Comparison of ENCODE assay signal across 8 cellular contexts in genomic region chr6:41942045-41942851, GRCh38. TPM values are rescaled to one million over a fixed set of nuclear protein-coding genes. Genes with fewer than 3 reads are reported as not detected.
DNase-seq lines count a peak whose midpoint lies in the region; FAIRE-seq and TF ChIP-seq lines count a peak whose summit lies in the region.

No MANE protein-coding gene starts in this region.

- peak overlapping the region; percentile 87 for H3K27ac Mint-ChIP-seq in activated CD4-positive, alpha-beta T cell treated with anti-CD3 and anti-CD28 coated beads, Interleukin-2, amount 10 ng/mL, durations not matched to agents 7 days and 5 days
- peak overlapping the region; percentile 80 to 91 (median 87) for H3K27ac Mint-ChIP-seq in nephron

- H3K27me3 Mint-ChIP-seq in activated CD4-positive, alpha-beta T cell treated with anti-CD3 and anti-CD28 coated beads, Interleukin-2, amount 10 ng/mL, durations not matched to agents 7 days and 5 days, result no peaks in the 10 kb centered on the region
- H3K27me3 Mint-ChIP-seq in nephron (ENCODE audit: low read depth), result no peaks in the 10 kb centered on the region

- peaks cover 44% of the 10 kb centered on the region for H3K4me1 Mint-ChIP-seq in activated CD4-positive, alpha-beta T cell treated with anti-CD3 and anti-CD28 coated beads, Interleukin-2, amount 10 ng/mL, durations not matched to agents 7 days and 5 days
- peaks cover 38% of the 10 kb centered on the region for H3K4me1 Mint-ChIP-seq in nephron

- peaks cover 40% of the 10 kb centered on the region for H3K36me3 Mint-ChIP-seq in activated CD4-positive, alpha-beta T cell treated with anti-CD3 and anti-CD28 coated beads, Interleukin-2, amount 10 ng/mL, durations not matched to agents 7 days and 5 days (ENCODE audit: low read depth)
- no peaks in the 10 kb centered on the region for H3K36me3 Mint-ChIP-seq in nephron (ENCODE audit: low read depth)

- FAIRE-seq in RCC 7860 (lab: Jason Lieb, UNC), result peak; percentile 24

- H3K9me3 Mint-ChIP-seq in activated CD4-positive, alpha-beta T cell treated with anti-CD3 and anti-CD28 coated beads, Interleukin-2, amount 10 ng/mL, durations not matched to agents 7 days and 5 days, result no peaks in the 10 kb centered on the region
- H3K9me3 Mint-ChIP-seq in nephron, result no peaks in the 10 kb centered on the region

- POLR2A ChIA-PET in activated CD4-positive, alpha-beta T cell treated with anti-CD3 and anti-CD28 coated beads, Interleukin-2, amount 10 ng/mL, durations not matched to agents 7 days and 5 days (lab: Charles Lee), result interaction anchor here (1.0 to 1.1 kb wide), 2 partner anchors 68 to 98 kb away, joined by 3 to 4 read pairs; no protein-coding TSS in a partner anchor

- DNase-seq in activated CD4-positive, alpha-beta T cell treated with anti-CD3 and anti-CD28 coated beads, Interleukin-2, amount 10 ng/mL, durations not matched to agents 7 days and 5 days, result no peak
- DNase-seq in activated CD4-positive, alpha-beta T cell treated with anti-CD3 and anti-CD28 coated beads for 1 hour, result no peak
- DNase-seq in RCC 7860 (ENCODE audit: low spot score), result no peak
- peak; percentile 35 for DNase-seq in effector CD4-positive, alpha-beta T cell
- DNase-seq in AG08396 (ENCODE audit: low spot score), result no peak
- DNase-seq in cortex of kidney (lab: John Stamatoyannopoulos, UW), result no peak
- no peak for DNase-seq in MV-4-11 (lab: John Stamatoyannopoulos, UW)

- no peak for TF ChIP-seq CTCF in nephron (IDR thresholded peaks at IDR 0.05; ENCODE audit: unreplicated experiment in 3 of 3)

- H3K4me3 Mint-ChIP-seq in activated CD4-positive, alpha-beta T cell treated with anti-CD3 and anti-CD28 coated beads, Interleukin-2, amount 10 ng/mL, durations not matched to agents 7 days and 5 days, result peak overlapping the region; percentile 81
- peak overlapping the region; percentile 82 to 92 (median 90) for H3K4me3 Mint-ChIP-seq in nephron

- CTCF ChIA-PET in activated CD4-positive, alpha-beta T cell treated with anti-CD3 and anti-CD28 coated beads, Interleukin-2, amount 10 ng/mL, durations not matched to agents 7 days and 5 days (lab: Charles Lee), result interaction anchor here (0.7 to 25.3 kb wide), 8 partner anchors 10 to 155 kb away, joined by 3 to 412 read pairs (median 4); partner anchors contain the start of genes BYSL, MED20, TAF8 and TOMM6

RNA-seq across cellular contexts. Expression of gene CCND3, which starts 0.6 kb away (rescaled TPM):
- total RNA-seq in activated CD4-positive, alpha-beta T cell treated with anti-CD3 and anti-CD28 coated beads, Interleukin-2, amount 10 ng/mL, durations not matched to agents 7 days and 5 days, result 100 to 1,000 TPM; 461 to 520 TPM

RNA-seq across cellular contexts. Expression of gene BYSL, which starts 20.9 kb away (rescaled TPM):
- 10 to 100 TPM; 29.3 to 29.8 TPM for total RNA-seq in activated CD4-positive, alpha-beta T cell treated with anti-CD3 and anti-CD28 coated beads, Interleukin-2, amount 10 ng/mL, durations not matched to agents 7 days and 5 days

RNA-seq across cellular contexts. Expression of gene MED20, which starts 21.3 kb away (rescaled TPM):
- total RNA-seq in activated CD4-positive, alpha-beta T cell treated with anti-CD3 and anti-CD28 coated beads, Interleukin-2, amount 10 ng/mL, durations not matched to agents 7 days and 5 days, result 10 to 100 TPM; 18.6 to 22.7 TPM

RNA-seq across cellular contexts. Expression of gene USP49, which starts 47.1 kb away (rescaled TPM):
- total RNA-seq in activated CD4-positive, alpha-beta T cell treated with anti-CD3 and anti-CD28 coated beads, Interleukin-2, amount 10 ng/mL, durations not matched to agents 7 days and 5 days, result 1 to 10 TPM; 6.3 to 7.0 TPM
